ENCODE assay signal across 1 cellular context in genomic region chr9:133792721-133793470, GRCh38.
TF ChIP-seq lines count a peak whose summit lies in the region.

No MANE protein-coding gene starts in this region.

TF ChIP-seq in K562, 482 proteins besides CTCF, POLR2A, EP300 and RAD21 (continued from another document and continues in another):
- TF ChIP-seq, protein P1, sequence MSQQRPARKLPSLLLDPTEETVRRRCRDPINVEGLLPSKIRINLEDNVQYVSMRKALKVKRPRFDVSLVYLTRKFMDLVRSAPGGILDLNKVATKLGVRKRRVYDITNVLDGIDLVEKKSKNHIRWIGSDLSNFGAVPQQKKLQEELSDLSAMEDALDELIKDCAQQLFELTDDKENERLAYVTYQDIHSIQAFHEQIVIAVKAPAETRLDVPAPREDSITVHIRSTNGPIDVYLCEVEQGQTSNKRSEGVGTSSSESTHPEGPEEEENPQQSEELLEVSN (IDR thresholded peaks at IDR 0.05; ENCODE audit: borderline replicate concordance in 1 of 2, extremely low read depth in 1 of 2, insufficient read depth in 1 of 2, insufficient read length in 1 of 2, low read depth in 1 of 2, low read length in 1 of 2, poor library complexity in 1 of 2, severe bottlenecking in 1 of 2): peak in 1 of 2 experiments; percentile 15
- TF ChIP-seq SMARCE1 (IDR thresholded peaks at IDR 0.05) (no peak), ZNF609 (CRISPR knock-in tag; IDR thresholded peaks at IDR 0.05; ENCODE audit: borderline replicate concordance) (no peak), BMI1 (IDR thresholded peaks at IDR 0.05; ENCODE audit: low read length) (no peak), TRIM24 (IDR thresholded peaks at IDR 0.05) (no peak), ZNF57 (CRISPR knock-in tag; IDR thresholded peaks at IDR 0.05) (no peak), WHSC1 (IDR thresholded peaks at IDR 0.05; ENCODE audit: low read length) (no peak), FOXJ2 (tag; IDR thresholded peaks at IDR 0.05) (no peak), TSC22D4 (tag; IDR thresholded peaks at IDR 0.05) (no peak), FOXO4 (CRISPR knock-in tag; IDR thresholded peaks at IDR 0.05) (no peak), L3MBTL2 (IDR thresholded peaks at IDR 0.05) (peak; percentile 23; the same call in 1 of the 2 replicates), CCAR2 (IDR thresholded peaks at IDR 0.05; ENCODE audit: low read depth, low read length) (no peak), TSHZ1 (CRISPR knock-in tag; IDR thresholded peaks at IDR 0.05) (no peak), SMARCC2 (IDR thresholded peaks at IDR 0.05; ENCODE audit: low read depth) (no peak), CC2D1A (IDR thresholded peaks at IDR 0.05) (peak; percentile 52; the same call in 1 of the 2 replicates), POLR2G (IDR thresholded peaks at IDR 0.05; ENCODE audit: low read depth, low read length) (no peak), ZNF24 (IDR thresholded peaks at IDR 0.05) (no peak), SMC3 (conservative IDR thresholded peaks at IDR 0.05; ENCODE audit: insufficient read depth, low read depth, low read length) (peak; percentile 87), BRF1 (IDR thresholded peaks at IDR 0.05; ENCODE audit: borderline replicate concordance, extremely low read depth, insufficient read length) (no peak), STAT5A (IDR thresholded peaks at IDR 0.05; ENCODE audit: borderline replicate concordance, low read length) (no peak), BCLAF1 (IDR thresholded peaks at IDR 0.05; ENCODE audit: borderline replicate concordance in 1 of 2, control insufficient read depth in 1 of 2, low read depth in 2 of 2, low read length in 1 of 2) (no peak), ZFP36 (IDR thresholded peaks at IDR 0.05; ENCODE audit: low read depth, low read length, partially characterized antibody) (no peak), ELF4 (CRISPR knock-in tag; IDR thresholded peaks at IDR 0.05) (no peak), POLR2H (tag; IDR thresholded peaks at IDR 0.05; ENCODE audit: low read depth) (no peak), TOE1 (IDR thresholded peaks at IDR 0.05; ENCODE audit: borderline replicate concordance) (peak; percentile 21; the same call in 1 of the 2 replicates), TOE1 (CRISPR knock-in tag; IDR thresholded peaks at IDR 0.05; ENCODE audit: borderline replicate concordance, low read depth) (no peak), CBFA2T3 (IDR thresholded peaks at IDR 0.05) (no peak), SIN3A (IDR thresholded peaks at IDR 0.05; ENCODE audit: borderline replicate concordance in 2 of 2, control insufficient read depth in 1 of 2, low read depth in 2 of 2, low read length in 2 of 2) (peak in 1 of 2 experiments; percentile 38; a peak in 1 of 4 replicates), KLF16 (IDR thresholded peaks at IDR 0.05) (peak; percentile 40; the same call in 1 of the 2 replicates), ARID2 (IDR thresholded peaks at IDR 0.05) (peak; percentile 65), MTF1 (CRISPR knock-in tag; IDR thresholded peaks at IDR 0.05; ENCODE audit: borderline replicate concordance) (no peak), USF1 (CRISPR knock-in tag; IDR thresholded peaks at IDR 0.05) (peak; percentile 77)
- TF ChIP-seq, protein P2, sequence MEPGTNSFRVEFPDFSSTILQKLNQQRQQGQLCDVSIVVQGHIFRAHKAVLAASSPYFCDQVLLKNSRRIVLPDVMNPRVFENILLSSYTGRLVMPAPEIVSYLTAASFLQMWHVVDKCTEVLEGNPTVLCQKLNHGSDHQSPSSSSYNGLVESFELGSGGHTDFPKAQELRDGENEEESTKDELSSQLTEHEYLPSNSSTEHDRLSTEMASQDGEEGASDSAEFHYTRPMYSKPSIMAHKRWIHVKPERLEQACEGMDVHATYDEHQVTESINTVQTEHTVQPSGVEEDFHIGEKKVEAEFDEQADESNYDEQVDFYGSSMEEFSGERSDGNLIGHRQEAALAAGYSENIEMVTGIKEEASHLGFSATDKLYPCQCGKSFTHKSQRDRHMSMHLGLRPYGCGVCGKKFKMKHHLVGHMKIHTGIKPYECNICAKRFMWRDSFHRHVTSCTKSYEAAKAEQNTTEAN (CRISPR knock-in tag; IDR thresholded peaks at IDR 0.05): no peak
- TF ChIP-seq, protein P3, sequence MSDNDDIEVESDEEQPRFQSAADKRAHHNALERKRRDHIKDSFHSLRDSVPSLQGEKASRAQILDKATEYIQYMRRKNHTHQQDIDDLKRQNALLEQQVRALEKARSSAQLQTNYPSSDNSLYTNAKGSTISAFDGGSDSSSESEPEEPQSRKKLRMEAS (CRISPR knock-in tag; IDR thresholded peaks at IDR 0.05): peak; percentile 65
- TF ChIP-seq, protein P4, sequence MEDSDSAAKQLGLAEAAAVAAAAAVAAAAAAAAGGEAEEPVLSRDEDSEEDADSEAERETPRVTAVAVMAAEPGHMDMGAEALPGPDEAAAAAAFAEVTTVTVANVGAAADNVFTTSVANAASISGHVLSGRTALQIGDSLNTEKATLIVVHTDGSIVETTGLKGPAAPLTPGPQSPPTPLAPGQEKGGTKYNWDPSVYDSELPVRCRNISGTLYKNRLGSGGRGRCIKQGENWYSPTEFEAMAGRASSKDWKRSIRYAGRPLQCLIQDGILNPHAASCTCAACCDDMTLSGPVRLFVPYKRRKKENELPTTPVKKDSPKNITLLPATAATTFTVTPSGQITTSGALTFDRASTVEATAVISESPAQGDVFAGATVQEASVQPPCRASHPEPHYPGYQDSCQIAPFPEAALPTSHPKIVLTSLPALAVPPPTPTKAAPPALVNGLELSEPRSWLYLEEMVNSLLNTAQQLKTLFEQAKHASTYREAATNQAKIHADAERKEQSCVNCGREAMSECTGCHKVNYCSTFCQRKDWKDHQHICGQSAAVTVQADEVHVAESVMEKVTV (CRISPR knock-in tag; IDR thresholded peaks at IDR 0.05): peak; percentile 82
- TF ChIP-seq, protein P5, sequence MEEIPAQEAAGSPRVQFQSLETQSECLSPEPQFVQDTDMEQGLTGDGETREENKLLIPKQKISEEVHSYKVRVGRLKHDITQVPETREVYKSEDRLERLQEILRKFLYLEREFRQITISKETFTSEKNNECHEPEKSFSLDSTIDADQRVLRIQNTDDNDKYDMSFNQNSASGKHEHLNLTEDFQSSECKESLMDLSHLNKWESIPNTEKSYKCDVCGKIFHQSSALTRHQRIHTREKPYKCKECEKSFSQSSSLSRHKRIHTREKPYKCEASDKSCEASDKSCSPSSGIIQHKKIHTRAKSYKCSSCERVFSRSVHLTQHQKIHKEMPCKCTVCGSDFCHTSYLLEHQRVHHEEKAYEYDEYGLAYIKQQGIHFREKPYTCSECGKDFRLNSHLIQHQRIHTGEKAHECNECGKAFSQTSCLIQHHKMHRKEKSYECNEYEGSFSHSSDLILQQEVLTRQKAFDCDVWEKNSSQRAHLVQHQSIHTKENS (CRISPR knock-in tag; IDR thresholded peaks at IDR 0.05): no peak
- TF ChIP-seq, protein P6, sequence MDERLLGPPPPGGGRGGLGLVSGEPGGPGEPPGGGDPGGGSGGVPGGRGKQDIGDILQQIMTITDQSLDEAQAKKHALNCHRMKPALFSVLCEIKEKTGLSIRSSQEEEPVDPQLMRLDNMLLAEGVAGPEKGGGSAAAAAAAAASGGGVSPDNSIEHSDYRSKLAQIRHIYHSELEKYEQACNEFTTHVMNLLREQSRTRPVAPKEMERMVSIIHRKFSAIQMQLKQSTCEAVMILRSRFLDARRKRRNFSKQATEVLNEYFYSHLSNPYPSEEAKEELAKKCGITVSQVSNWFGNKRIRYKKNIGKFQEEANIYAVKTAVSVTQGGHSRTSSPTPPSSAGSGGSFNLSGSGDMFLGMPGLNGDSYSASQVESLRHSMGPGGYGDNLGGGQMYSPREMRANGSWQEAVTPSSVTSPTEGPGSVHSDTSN (CRISPR knock-in tag; IDR thresholded peaks at IDR 0.05; ENCODE audit: low read depth): no peak
- TF ChIP-seq, protein P6 (tag; conservative IDR thresholded peaks at IDR 0.05; ENCODE audit: low read depth): no peak
